ENCODE assay signal across 2 cellular contexts in the genomic region with DNA sequence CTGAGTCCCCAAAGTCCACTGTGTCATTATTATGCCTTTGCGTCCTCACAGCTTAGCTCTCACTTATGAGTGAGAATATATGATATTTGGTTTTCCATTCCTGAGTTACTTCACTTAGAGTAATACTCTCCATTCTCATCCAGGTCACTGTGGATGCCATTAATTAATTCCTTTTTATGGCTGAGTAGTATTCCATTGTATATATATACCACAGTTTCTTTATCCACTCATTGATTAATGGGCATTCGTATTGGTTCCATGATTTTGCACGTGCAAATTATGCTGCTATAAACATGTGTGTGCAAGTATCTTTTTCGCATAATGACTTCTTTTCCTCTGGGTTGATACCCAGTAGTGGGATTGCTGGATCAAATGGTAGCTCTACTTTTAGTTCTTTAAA.
A peak's percentile ranks its signal among the peaks of the same experiment; 100 is the strongest.
ATAC-seq and TF ChIP-seq lines count a peak whose summit lies in the region.
"Not testable (repeated sequence)": the region's sequence is repeated elsewhere in the genome, so short reads cannot be mapped to it uniquely, and the experiment has no call there.

No MANE protein-coding gene starts in this region.

- not testable (repeated sequence) for TF ChIP-seq CTCF in HEK293 (tag by site-specific recombination; IDR thresholded peaks at IDR 0.05)

- CTCF ChIA-PET in HEK293 (lab: Yijun Ruan, JAX), result not testable (repeated sequence)

- POLR2A ChIA-PET in HEK293 (lab: Yijun Ruan, JAX), result not testable (repeated sequence)

- ATAC-seq in SK-N-SH treated with all-trans-retinoic acid at 6 μM for 48 hours, result not testable (repeated sequence)

- H3K4me3 ChIP-seq in HEK293 (ENCODE audit: low read depth, low read length), result not testable (repeated sequence)

- H3K4me1 ChIP-seq in HEK293 (ENCODE audit: control insufficient read depth, insufficient read depth, low read length), result not testable (repeated sequence)

- H3K9me3 ChIP-seq in HEK293 (ENCODE audit: control insufficient read depth, insufficient read depth, low read depth, low read length), result not testable (repeated sequence)

- H3K27ac ChIP-seq in HEK293 (ENCODE audit: extremely low read depth, low read depth, low read length), result not testable (repeated sequence)

- not testable (repeated sequence) for H3K36me3 ChIP-seq in HEK293 (ENCODE audit: control insufficient read depth in 2 of 2, insufficient read depth in 1 of 2, low read length in 2 of 2)

TF ChIP-seq in HEK293, 187 proteins besides CTCF, POLR2A, EP300 and RAD21:
- 0 out of 2 replicates have a peak, but pooled peaks have one; percentile 6 for TF ChIP-seq ZNF146 (tag by site-specific recombination; IDR thresholded peaks at IDR 0.05)

TF ChIP-seq in SK-N-SH treated with all-trans-retinoic acid at 6 μM for 48 hours, 23 proteins besides CTCF, POLR2A, EP300 and RAD21:
- peak; percentile 90 for TF ChIP-seq ZNF8 (CRISPR knock-in tag; IDR thresholded peaks at IDR 0.05)
